ENCODE assay signal across 17 cellular contexts in the genomic region with DNA sequence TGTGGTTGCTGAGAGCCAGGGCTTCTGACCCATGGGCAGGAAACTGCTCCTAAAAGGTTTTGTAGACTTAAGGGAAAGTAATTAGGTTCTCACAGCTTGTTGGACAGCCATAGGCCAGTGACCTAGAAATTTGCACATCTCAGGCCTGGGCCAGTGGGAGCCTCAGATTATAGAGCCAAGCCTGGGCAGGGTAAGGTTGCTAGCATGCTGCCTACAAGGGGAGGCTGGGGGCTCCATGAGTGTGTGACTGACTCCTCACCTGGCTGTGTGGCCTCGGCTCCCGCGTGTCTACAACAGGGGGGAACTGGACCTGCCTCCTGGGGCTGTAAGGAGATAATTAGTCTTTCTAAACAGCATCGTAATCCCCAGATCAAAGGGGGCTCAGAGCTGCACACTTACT.
DNase-seq lines count a peak whose midpoint lies in the region; ATAC-seq and TF ChIP-seq lines count a peak whose summit lies in the region.
"Had no signal": no experiment of that assay in that cellular context is flagged by ENCODE, and none has a peak within 500 bp of the region (broad histone marks: within the 10 kb centered on the region; RNA-seq: fewer than 3 reads in every experiment).

No MANE protein-coding gene starts in this region.

- H3K9me3 ChIP-seq in gastroesophageal sphincter = no peaks in the 10 kb centered on the region
- no peaks in the 10 kb centered on the region for H3K9me3 ChIP-seq in sigmoid colon
- H3K9me3 ChIP-seq: HAP-1, right lobe of liver had no signal

- TF ChIP-seq EP300 in gastroesophageal sphincter (IDR thresholded peaks at IDR 0.05) (no peak), sigmoid colon (IDR thresholded peaks at IDR 0.05) (no peak)

- no peaks in the 10 kb centered on the region for H3K9me3 Mint-ChIP-seq in T-helper 1 cell treated with Interleukin-12 subunit alpha and Interleukin-12 subunit beta and Interleukin-4 antibody, amounts not matched to agents 30 μg/mL and 1 μg/mL, for 36 hours
- H3K9me3 Mint-ChIP-seq: activated naive CD8-positive, alpha-beta T cell treated with anti-CD3 and anti-CD28 coated beads, Interleukin-2, amount 10 ng/mL, durations not matched to agents 7 days and 5 days had no signal

- H3K36me3 Mint-ChIP-seq in T-helper 1 cell treated with Interleukin-12 subunit alpha and Interleukin-12 subunit beta and Interleukin-4 antibody, amounts not matched to agents 30 μg/mL and 1 μg/mL, for 36 hours (ENCODE audit: low read depth) = no peaks in the 10 kb centered on the region
- H3K36me3 Mint-ChIP-seq: activated naive CD8-positive, alpha-beta T cell treated with anti-CD3 and anti-CD28 coated beads, Interleukin-2, amount 10 ng/mL, durations not matched to agents 7 days and 5 days had no signal

- 100% methylated on average over 1 of the region's 4 CpGs; no CpG with 5 or more reads in 1 of the 2 donors for WGBS in gastroesophageal sphincter (ENCODE audit: low coverage in 1 of 2), 2 donors
- WGBS in sigmoid colon, 2 donors = 66 to 80% methylated on average over 4 of the region's 4 CpGs

- no peaks in the 10 kb centered on the region for H3K36me3 ChIP-seq in gastroesophageal sphincter
- no peaks in the 10 kb centered on the region for H3K36me3 ChIP-seq in sigmoid colon
- H3K36me3 ChIP-seq: HAP-1, right lobe of liver had no signal

- peaks cover 0 to 23% (median 11%) of the 10 kb centered on the region in 3 donors for H3K4me1 ChIP-seq in gastroesophageal sphincter
- H3K4me1 ChIP-seq in sigmoid colon = peaks cover 0 to 13% (median 11%) of the 10 kb centered on the region in 4 donors

- intact Hi-C loops in sigmoid colon (cut with DNase I) = no loop called here

- no peak overlapping the region for H3K27ac Mint-ChIP-seq in T-helper 1 cell treated with Interleukin-12 subunit alpha and Interleukin-12 subunit beta and Interleukin-4 antibody, amounts not matched to agents 30 μg/mL and 1 μg/mL, for 36 hours
- H3K27ac Mint-ChIP-seq: activated naive CD8-positive, alpha-beta T cell treated with anti-CD3 and anti-CD28 coated beads, Interleukin-2, amount 10 ng/mL, durations not matched to agents 7 days and 5 days had no signal

- H3K27ac ChIP-seq in gastroesophageal sphincter = peak overlapping the region in 3 of 4 donors; percentile 74 to 82 (median 79)
- H3K27ac ChIP-seq in sigmoid colon = peak overlapping the region in 3 of 4 donors; percentile 57 to 71 (median 69)
- H3K27ac ChIP-seq: hepatocyte, right lobe of liver had no signal

- ATAC-seq in gastroesophageal sphincter (no peak), GM19455 (IDR thresholded peaks at IDR 0.05; ENCODE audit: unreplicated experiment) (no peak), HG02885 (IDR thresholded peaks at IDR 0.05; ENCODE audit: poor library complexity, unreplicated experiment) (no peak)

- DNase-seq in T-helper 1 cell = no peak
- DNase-seq in NCI-H69 (lab: John Stamatoyannopoulos, UW) = peak; percentile 33
- no peak for DNase-seq in sigmoid colon
- no peak for DNase-seq in NCI-H187 (lab: John Stamatoyannopoulos, UW)
- DNase-seq: activated naive CD8-positive, alpha-beta T cell treated with anti-CD3 and anti-CD28 coated beads, Interleukin-2, amount 10 ng/mL, durations not matched to agents 7 days and 5 days; cerebellar nuclear complex; erythroblast; NCI-H2107; right lobe of liver; SHP77 treated with DMSO at 0.1 percent for 48 hours; stimulated activated naive CD4-positive, alpha-beta T cell treated with Interleukin-2 at 50 U/mL for 16 hours had no signal

- H3K27me3 ChIP-seq in gastroesophageal sphincter (no peaks in the 10 kb centered on the region), sigmoid colon (peaks cover 0 to 3% (median 0%) of the 10 kb centered on the region in 3 donors)
- H3K27me3 ChIP-seq: hepatocyte had no signal

- H3K4me3 ChIP-seq in gastroesophageal sphincter = no peak overlapping the region
- no peak overlapping the region for H3K4me3 ChIP-seq in sigmoid colon
- H3K4me3 ChIP-seq: hepatocyte had no signal

- TF ChIP-seq POLR2A in gastroesophageal sphincter (IDR thresholded peaks at IDR 0.05) = no peak
- no peak for TF ChIP-seq POLR2A in sigmoid colon (IDR thresholded peaks at IDR 0.05)

- no peak for TF ChIP-seq CTCF in gastroesophageal sphincter (IDR thresholded peaks at IDR 0.05)
- TF ChIP-seq CTCF in sigmoid colon (IDR thresholded peaks at IDR 0.05) = no peak

- H3K27me3 Mint-ChIP-seq in T-helper 1 cell treated with Interleukin-12 subunit alpha and Interleukin-12 subunit beta and Interleukin-4 antibody, amounts not matched to agents 30 μg/mL and 1 μg/mL, for 36 hours (ENCODE audit: low read depth) = peaks cover 55% of the 10 kb centered on the region

- H3K4me1 Mint-ChIP-seq in T-helper 1 cell treated with Interleukin-12 subunit alpha and Interleukin-12 subunit beta and Interleukin-4 antibody, amounts not matched to agents 30 μg/mL and 1 μg/mL, for 36 hours (ENCODE audit: low read depth) = peaks cover 2% of the 10 kb centered on the region

- H3K4me3 Mint-ChIP-seq in T-helper 1 cell treated with Interleukin-12 subunit alpha and Interleukin-12 subunit beta and Interleukin-4 antibody, amounts not matched to agents 30 μg/mL and 1 μg/mL, for 36 hours = peak overlapping the region; percentile 63
